9 cellular contexts compared by ENCODE assay signal in the genomic region with DNA sequence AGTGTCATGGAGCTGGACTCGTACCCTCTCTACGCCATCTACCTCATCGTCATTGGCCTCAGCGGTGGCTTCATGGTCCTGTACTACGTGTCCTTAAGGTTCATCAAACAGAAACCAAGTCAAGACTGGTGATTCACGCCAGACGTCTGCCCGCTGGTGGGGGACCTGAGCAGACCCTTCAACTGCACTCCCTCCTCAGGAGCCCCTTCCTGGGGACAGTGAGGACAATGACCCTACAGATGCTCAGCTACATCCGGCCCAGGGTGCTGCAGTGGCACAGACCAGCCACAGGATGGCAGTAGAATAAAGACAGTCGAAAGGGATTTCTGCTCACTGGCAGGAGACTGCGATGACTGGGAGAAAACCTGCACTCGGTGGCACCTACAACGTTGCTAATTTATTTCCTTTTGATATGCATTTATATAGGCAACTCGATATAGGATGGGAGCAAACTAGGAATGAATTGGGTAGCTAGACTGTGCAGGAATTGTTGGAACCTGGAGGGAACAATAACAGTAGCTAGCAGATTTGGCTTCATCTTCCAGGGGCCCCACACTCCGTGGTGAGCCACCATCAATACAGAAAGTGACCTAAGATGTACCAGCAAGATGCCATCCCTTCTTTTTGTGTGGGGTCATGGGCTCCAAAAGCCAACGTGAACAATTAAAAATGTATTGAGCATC. TPM values are rescaled to one million over a fixed set of nuclear protein-coding genes. Genes with fewer than 3 reads are reported as not detected.
DNase-seq lines count a peak whose midpoint lies in the region; ATAC-seq and TF ChIP-seq lines count a peak whose summit lies in the region.
"Had no signal": no experiment of that assay in that cellular context is flagged by ENCODE, and none has a peak within 500 bp of the region (broad histone marks: within the 10 kb centered on the region; RNA-seq: fewer than 3 reads in every experiment).

No MANE protein-coding gene starts in this region.

- peak; percentile 96 for TF ChIP-seq RAD21 in SK-N-SH (IDR thresholded peaks at IDR 0.05; ENCODE audit: low read length)

- no peak overlapping the region for H3K27ac Mint-ChIP-seq in progenitor cell of endocrine pancreas
- H3K27ac Mint-ChIP-seq: activated naive CD8-positive, alpha-beta T cell had no signal

- TF ChIP-seq CTCF in SK-N-SH (IDR thresholded peaks at IDR 0.05) (peak; percentile 98), progenitor cell of endocrine pancreas (IDR thresholded peaks at IDR 0.05; ENCODE audit: unreplicated experiment) (peak; percentile 94)

- H3K9me3 Mint-ChIP-seq in progenitor cell of endocrine pancreas (ENCODE audit: low read depth): no peaks in the 10 kb centered on the region

- H3K4me3 ChIP-seq in SK-N-SH (ENCODE audit: low read depth in 2 of 2, low read length in 1 of 2): peak overlapping the region in 1 of 2 experiments; percentile 38; a peak in 1 of 4 replicates

- no peak overlapping the region for H2AFZ ChIP-seq in SK-N-SH (ENCODE audit: low read depth)

- H3K4me1 Mint-ChIP-seq in progenitor cell of endocrine pancreas (ENCODE audit: low read depth): peaks cover 3% of the 10 kb centered on the region

- H3F3A ChIP-seq in SK-N-SH (replicated peaks; ENCODE audit: insufficient read depth): peaks cover 3% of the 10 kb centered on the region

- no peaks in the 10 kb centered on the region for H3K36me3 ChIP-seq in SK-N-SH (replicated peaks in 1 of 2; ENCODE audit: control insufficient read depth in 1 of 2, insufficient read depth in 2 of 2, low read length in 1 of 2)

- no peaks in the 10 kb centered on the region for H3K79me2 ChIP-seq in SK-N-SH (ENCODE audit: insufficient read depth)

- no peak overlapping the region for H3K27ac ChIP-seq in SK-N-SH (ENCODE audit: low read depth in 2 of 2, low read length in 1 of 2)

- peak; percentile 81 for ATAC-seq in GM21723 (IDR thresholded peaks at IDR 0.05; ENCODE audit: unreplicated experiment)
- ATAC-seq in Right ventricle myocardium superior (ENCODE audit: poor library complexity): peak; percentile 75
- no peak for ATAC-seq in GM21360 (IDR thresholded peaks at IDR 0.05; ENCODE audit: unreplicated experiment)

- POLR2A ChIA-PET in SK-N-SH (lab: Yijun Ruan, JAX): no interaction called here

- TF ChIP-seq EP300 in SK-N-SH (IDR thresholded peaks at IDR 0.05; ENCODE audit: borderline replicate concordance in 1 of 2, low read depth in 1 of 2, low read length in 1 of 2): no peak

- 46% methylated on average over 16 of the region's 16 CpGs for WGBS in SK-N-SH (ENCODE audit: low lambda C conversion rate)

- H4K20me1 ChIP-seq in SK-N-SH (ENCODE audit: insufficient read depth): no peaks in the 10 kb centered on the region

- intact Hi-C loops in Right ventricle myocardium superior (cut with DNase I): no loop called here

- no peaks in the 10 kb centered on the region for H3K9me2 ChIP-seq in SK-N-SH

- no peak overlapping the region for H3K4me3 Mint-ChIP-seq in progenitor cell of endocrine pancreas (ENCODE audit: low read depth)
- H3K4me3 Mint-ChIP-seq: activated naive CD8-positive, alpha-beta T cell had no signal

- H3K27me3 Mint-ChIP-seq in progenitor cell of endocrine pancreas: peaks cover 16% of the 10 kb centered on the region

- CTCF ChIA-PET in SK-N-SH (lab: Yijun Ruan, JAX): interaction anchor here (0.6 to 2.2 kb wide), 99 partner anchors 9 to 1661 kb away, joined by 3 to 77 read pairs (median 4); a partner anchor contains a TSS

- no peak overlapping the region for H3K4me2 ChIP-seq in SK-N-SH

- no peaks in the 10 kb centered on the region for H3K36me3 Mint-ChIP-seq in progenitor cell of endocrine pancreas (ENCODE audit: insufficient read depth)
- H3K36me3 Mint-ChIP-seq: activated naive CD8-positive, alpha-beta T cell had no signal

- no peaks in the 10 kb centered on the region for H3K9me3 ChIP-seq in SK-N-SH

- H3K27me3 ChIP-seq in SK-N-SH (ENCODE audit: insufficient read depth): no peaks in the 10 kb centered on the region; the same call in 1 of the 2 replicates

- peaks cover 0 to 7% of the 10 kb centered on the region in 2 experiments; a peak in 1 of 4 replicates for H3K4me1 ChIP-seq in SK-N-SH (ENCODE audit: control insufficient read depth in 1 of 2, insufficient read depth in 2 of 2, low read depth in 1 of 2, low read length in 1 of 2)

- peak; percentile 65 for DNase-seq in DMS114 treated with DMSO at 0.1 percent for 48 hours (lab: John Stamatoyannopoulos, UW; ENCODE audit: unreplicated experiment)
- peak; percentile 23 for DNase-seq in MV-4-11 (lab: John Stamatoyannopoulos, UW)
- DNase-seq in SK-N-SH: peak; percentile 87
- DNase-seq in activated naive CD4-positive, alpha-beta T cell treated with anti-CD3 and anti-CD28 coated beads, Interleukin-2, amount 50 U/mL, for 16 hours: peak; percentile 67
- peak; percentile 65 for DNase-seq in Right ventricle myocardium superior
- peak; percentile 58 for DNase-seq in progenitor cell of endocrine pancreas (ENCODE audit: low spot score, unreplicated experiment)

- H3K9ac ChIP-seq in SK-N-SH: no peak overlapping the region

TF ChIP-seq in SK-N-SH, 30 proteins besides CTCF, POLR2A, EP300 and RAD21:
- TF ChIP-seq, protein P1, sequence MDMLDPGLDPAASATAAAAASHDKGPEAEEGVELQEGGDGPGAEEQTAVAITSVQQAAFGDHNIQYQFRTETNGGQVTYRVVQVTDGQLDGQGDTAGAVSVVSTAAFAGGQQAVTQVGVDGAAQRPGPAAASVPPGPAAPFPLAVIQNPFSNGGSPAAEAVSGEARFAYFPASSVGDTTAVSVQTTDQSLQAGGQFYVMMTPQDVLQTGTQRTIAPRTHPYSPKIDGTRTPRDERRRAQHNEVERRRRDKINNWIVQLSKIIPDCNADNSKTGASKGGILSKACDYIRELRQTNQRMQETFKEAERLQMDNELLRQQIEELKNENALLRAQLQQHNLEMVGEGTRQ (IDR thresholded peaks at IDR 0.05; ENCODE audit: borderline replicate concordance, low read depth, low read length): no peak
- 0 out of 2 replicates have a peak, but pooled peaks have one; percentile 24 for TF ChIP-seq RCOR1 (IDR thresholded peaks at IDR 0.05; ENCODE audit: low read length)
- TF ChIP-seq, protein P2, sequence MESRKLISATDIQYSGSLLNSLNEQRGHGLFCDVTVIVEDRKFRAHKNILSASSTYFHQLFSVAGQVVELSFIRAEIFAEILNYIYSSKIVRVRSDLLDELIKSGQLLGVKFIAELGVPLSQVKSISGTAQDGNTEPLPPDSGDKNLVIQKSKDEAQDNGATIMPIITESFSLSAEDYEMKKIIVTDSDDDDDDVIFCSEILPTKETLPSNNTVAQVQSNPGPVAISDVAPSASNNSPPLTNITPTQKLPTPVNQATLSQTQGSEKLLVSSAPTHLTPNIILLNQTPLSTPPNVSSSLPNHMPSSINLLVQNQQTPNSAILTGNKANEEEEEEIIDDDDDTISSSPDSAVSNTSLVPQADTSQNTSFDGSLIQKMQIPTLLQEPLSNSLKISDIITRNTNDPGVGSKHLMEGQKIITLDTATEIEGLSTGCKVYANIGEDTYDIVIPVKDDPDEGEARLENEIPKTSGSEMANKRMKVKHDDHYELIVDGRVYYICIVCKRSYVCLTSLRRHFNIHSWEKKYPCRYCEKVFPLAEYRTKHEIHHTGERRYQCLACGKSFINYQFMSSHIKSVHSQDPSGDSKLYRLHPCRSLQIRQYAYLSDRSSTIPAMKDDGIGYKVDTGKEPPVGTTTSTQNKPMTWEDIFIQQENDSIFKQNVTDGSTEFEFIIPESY (IDR thresholded peaks at IDR 0.05; ENCODE audit: borderline replicate concordance, low read depth): no peak
- peak; percentile 84 for TF ChIP-seq SMC3 (IDR thresholded peaks at IDR 0.05; ENCODE audit: low read depth, low read length)
- TF ChIP-seq FOXM1 (IDR thresholded peaks at IDR 0.05; ENCODE audit: low read depth): no peak
- TF ChIP-seq TAF1 (IDR thresholded peaks at IDR 0.05; ENCODE audit: borderline replicate concordance, low read depth, low read length): no peak
- peak; percentile 50 for TF ChIP-seq CHD2 (IDR thresholded peaks at IDR 0.05; ENCODE audit: low read length, partially characterized antibody)

RNA-seq across cellular contexts. Expression of a gene that starts 39.2 kb away (rescaled TPM):
- polyA plus RNA-seq in SK-N-SH (2012; rRNA removed): not detected in 2 replicates
- not detected in 2 replicates for polyA plus RNA-seq in SK-N-SH (2012; cell fraction: cytosol; rRNA removed)
- not detected in 2 replicates for polyA plus RNA-seq in SK-N-SH (2012; cell fraction: nucleus; rRNA removed)
- 0.11 TPM for total RNA-seq in Right ventricle myocardium superior
- total RNA-seq in progenitor cell of endocrine pancreas: not detected in 2 replicates

RNA-seq across cellular contexts. Expression of a gene that starts 39.3 kb away (rescaled TPM):
- not detected in 2 replicates for polyA plus RNA-seq in SK-N-SH (2012; rRNA removed)
- not detected in 2 replicates for polyA plus RNA-seq in SK-N-SH (2012; cell fraction: cytosol; rRNA removed)
- not detected in 2 replicates for polyA plus RNA-seq in SK-N-SH (2012; cell fraction: nucleus; rRNA removed)
- not detected for total RNA-seq in Right ventricle myocardium superior
- total RNA-seq in progenitor cell of endocrine pancreas: not detected in 2 replicates

Comparison
In these comparisons a context has a peak if more than half of its experiments do, and no peak if none do; other contexts are left out.
1. DNase-seq: peak in every context shown above with its lines; median percentile 87 in SK-N-SH; 67 in activated naive CD4-positive, alpha-beta T cell treated with anti-CD3 and anti-CD28 coated beads, Interleukin-2, amount 50 U/mL, for 16 hours; 65 in DMS114 treated with DMSO at 0.1 percent for 48 hours; 65 in Right ventricle myocardium superior; 58 in progenitor cell of endocrine pancreas; 23 in MV-4-11.